Comparison of ENCODE assay signal across 12 cellular contexts in the genomic region with DNA sequence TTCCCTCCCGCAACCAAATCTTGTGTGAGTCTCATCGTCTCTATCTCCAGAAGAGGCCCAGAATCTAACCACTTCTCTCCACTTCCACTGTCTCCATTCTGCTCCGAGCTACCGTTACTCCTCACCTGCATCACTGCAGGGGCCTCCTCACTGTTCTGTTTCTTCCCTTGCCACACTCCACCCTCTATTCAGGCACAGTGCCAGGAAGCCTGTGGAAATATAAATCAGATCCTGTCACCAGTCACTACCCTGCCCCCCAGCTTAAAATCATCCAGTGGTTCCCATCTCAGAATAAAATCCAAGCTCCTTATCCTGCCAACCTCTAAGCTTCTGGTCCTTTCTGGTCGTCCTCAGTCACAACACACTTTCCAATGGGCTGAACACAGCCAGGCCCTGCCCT. TPM values are rescaled to one million over a fixed set of nuclear protein-coding genes. Genes with fewer than 3 reads are reported as not detected.
DNase-seq lines count a peak whose midpoint lies in the region; ATAC-seq and TF ChIP-seq lines count a peak whose summit lies in the region.
"Had no signal": no experiment of that assay in that cellular context is flagged by ENCODE, and none has a peak within 500 bp of the region (broad histone marks: within the 10 kb centered on the region; RNA-seq: fewer than 3 reads in every experiment).

No MANE protein-coding gene starts in this region.

- DNase-seq in MCF 10A (ENCODE audit: unreplicated experiment) (no peak), naive B cell (no peak), superior temporal gyrus (ENCODE audit: extremely low spot score) (no peak)
- DNase-seq in stimulated activated naive CD4-positive, alpha-beta T cell (lab: John Stamatoyannopoulos, UW): no peak
- DNase-seq: NCI-H1105 treated with DMSO at 0.1 percent for 48 hours had no signal

- TF ChIP-seq CTCF in MCF 10A (IDR thresholded peaks at IDR 0.05; ENCODE audit: unreplicated experiment): no peak

- POLR2A ChIA-PET in MCF 10A (lab: Yijun Ruan, JAX): interaction anchor here (1.5 to 2.3 kb wide), 2 partner anchors 23 to 24 kb away, joined by 3 to 12 read pairs; partner anchors contain the start of gene ZNF175

- H3K4me3 Mint-ChIP-seq in MCF 10A (ENCODE audit: unreplicated experiment) (peak overlapping the region; percentile 86), naive B cell (peak overlapping the region; percentile 90 to 99 (median 96))

- H3K4me3 ChIP-seq in BLaER1 (no peak overlapping the region), HUES64 (ENCODE audit: low read length) (peak overlapping the region; percentile 73)

- intact Hi-C loops in MCF 10A (cut with micrococcal nuclease): no loop called here

- BruUV-seq in MCF 10A (replicated peaks; lab: Mats Ljungman, UMichigan): no TSS peak

- H3K36me3 Mint-ChIP-seq in MCF 10A (ENCODE audit: insufficient read depth, unreplicated experiment) (peaks cover 6% of the 10 kb centered on the region), naive B cell (no peaks in the 10 kb centered on the region)

- no peak overlapping the region for H3K27ac ChIP-seq in BLaER1
- H3K27ac ChIP-seq in HUES64 (ENCODE audit: low read depth, low read length): no peak overlapping the region

- H3K36me3 ChIP-seq in BLaER1: no peaks in the 10 kb centered on the region
- no peaks in the 10 kb centered on the region for H3K36me3 ChIP-seq in HUES64 (ENCODE audit: insufficient read depth, low read length)

- peak overlapping the region; percentile 52 for H3K27ac Mint-ChIP-seq in MCF 10A (ENCODE audit: low read depth, unreplicated experiment)
- H3K27ac Mint-ChIP-seq in naive B cell: peak overlapping the region in 4 of 6 donors; percentile 67 to 93 (median 84)

- H3K9me3 Mint-ChIP-seq in MCF 10A (ENCODE audit: unreplicated experiment): peaks cover 17% of the 10 kb centered on the region
- peaks cover 0 to 3% (median 0%) of the 10 kb centered on the region in 7 donors for H3K9me3 Mint-ChIP-seq in naive B cell

- H3K4me1 Mint-ChIP-seq in MCF 10A (ENCODE audit: insufficient read depth, unreplicated experiment): peaks cover 20% of the 10 kb centered on the region
- peaks cover 38 to 52% (median 38%) of the 10 kb centered on the region in 3 donors for H3K4me1 Mint-ChIP-seq in naive B cell

- no peaks in the 10 kb centered on the region for H4K20me1 ChIP-seq in BLaER1

- H3K9ac ChIP-seq in BLaER1: no peak overlapping the region
- no peak overlapping the region for H3K9ac ChIP-seq in HUES64 (ENCODE audit: low read depth, low read length)

- peaks cover 18% of the 10 kb centered on the region for H3K4me1 ChIP-seq in BLaER1
- H3K4me1 ChIP-seq in HUES64 (ENCODE audit: insufficient read depth, low read length): 0 out of 2 replicates have a peak, but pooled peaks cover 4% of the 10 kb centered on the region

- H3K4me2 ChIP-seq in BLaER1: peak overlapping the region; percentile 95

- WGBS in HUES64: 91% methylated on average over 5 of the region's 5 CpGs

- no peaks in the 10 kb centered on the region for H3K27me3 Mint-ChIP-seq in MCF 10A (ENCODE audit: insufficient read depth, unreplicated experiment)
- H3K27me3 Mint-ChIP-seq in naive B cell: peaks cover 0 to 9% (median 4%) of the 10 kb centered on the region in 3 donors

- H3K9me3 ChIP-seq in BLaER1 (peaks cover 11% of the 10 kb centered on the region), HUES64 (ENCODE audit: insufficient read depth, low read depth, low read length) (0 out of 2 replicates have a peak, but pooled peaks cover 3% of the 10 kb centered on the region)

- CTCF ChIA-PET in MCF 10A (lab: Yijun Ruan, JAX): interaction anchor here (0.6 to 1.4 kb wide), 8 partner anchors 13 to 1831 kb away, joined by 3 to 5 read pairs (median 4); no protein-coding TSS in a partner anchor

- H3K27me3 ChIP-seq in BLaER1 (no peaks in the 10 kb centered on the region), HUES64 (ENCODE audit: insufficient read depth, low read length) (no peaks in the 10 kb centered on the region)

- ATAC-seq in naive B cell (ENCODE audit: low read depth in 2 of 2) (no peak), HG03139 (IDR thresholded peaks at IDR 0.05; ENCODE audit: unreplicated experiment) (no peak), HG02759 (IDR thresholded peaks at IDR 0.05; ENCODE audit: unreplicated experiment) (no peak)

RNA-seq across cellular contexts. Expression of gene ZNF175, which starts 24.1 kb away (rescaled TPM):
- 4.3 TPM for polyA plus RNA-seq in HUES64 (2013, experiment 1 of 2)
- polyA plus RNA-seq in HUES64 (2013, experiment 2 of 2): 5.5 TPM
- 6.9 and 9.3 TPM in 2 replicates for total RNA-seq in MCF 10A (2022)
- polyA plus RNA-seq in naive B cell (ENCODE audit: low read depth in 6 of 6): 1 to 10 TPM in 5 of 6 donors, under 1 TPM in 1; 0.94 to 5.1 (median 3.1) TPM

RNA-seq across cellular contexts. Expression of gene SIGLEC5, which starts 35.0 kb away (rescaled TPM):
- not detected for polyA plus RNA-seq in HUES64 (2013, experiment 1 of 2)
- polyA plus RNA-seq in HUES64 (2013, experiment 2 of 2): not detected
- not detected in 2 replicates for total RNA-seq in MCF 10A (2022)
- 1 to 10 TPM in 1 of 6 donors, not detected in 5; 3.7 TPM for polyA plus RNA-seq in naive B cell (ENCODE audit: low read depth in 6 of 6)
- total RNA-seq: endothelial cell of umbilical vein, G401, mononuclear cell had no signal
- polyA plus RNA-seq: endothelial cell of umbilical vein had no signal

RNA-seq across cellular contexts. Expression of gene SIGLEC14, which starts 51.4 kb away (rescaled TPM):
- not detected for polyA plus RNA-seq in HUES64 (2013, experiment 1 of 2)
- polyA plus RNA-seq in HUES64 (2013, experiment 2 of 2): not detected
- not detected in 2 replicates for total RNA-seq in MCF 10A (2022)
- 10 to 100 TPM; 14.3 to 27.2 (median 19.9) TPM for polyA plus RNA-seq in naive B cell (ENCODE audit: low read depth in 6 of 6)
- total RNA-seq: endothelial cell of umbilical vein, G401 had no signal
